Comparison of ENCODE assay signal across 8 cellular contexts in the genomic region with DNA sequence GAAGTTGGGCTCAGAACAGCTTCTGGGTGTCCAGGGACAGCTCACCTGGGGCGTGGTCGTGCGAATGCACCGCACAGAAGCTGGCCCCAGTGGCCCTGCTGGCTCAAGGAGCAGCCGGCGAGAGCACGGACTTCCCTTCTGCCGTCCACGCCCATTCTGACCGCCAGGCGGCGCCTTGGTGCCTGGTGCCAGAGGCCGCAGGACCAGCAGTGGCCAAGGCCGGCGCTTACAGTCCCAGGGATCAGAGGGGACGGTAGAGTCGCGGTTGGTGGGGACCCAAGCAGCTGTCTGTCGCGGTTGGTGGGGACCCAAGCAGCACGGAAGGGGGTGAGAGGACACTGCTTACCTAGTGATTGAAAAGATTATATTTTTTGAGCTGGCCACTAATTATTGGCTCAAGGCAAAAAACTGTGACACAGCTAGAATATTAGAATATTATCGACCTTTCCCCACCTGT.
DNase-seq lines count a peak whose midpoint lies in the region; ATAC-seq and TF ChIP-seq lines count a peak whose summit lies in the region.

No MANE protein-coding gene starts in this region.

- peak; percentile 94 for TF ChIP-seq CTCF in GM12873 (IDR thresholded peaks at IDR 0.05; ENCODE audit: insufficient read depth, low read depth, low read length, missing control alignments)

- no peak for ATAC-seq in GM21367 (IDR thresholded peaks at IDR 0.05; ENCODE audit: unreplicated experiment)

- DNase-seq in NAMALWA (ENCODE audit: low spot score) (peak; percentile 75), medulla oblongata (ENCODE audit: extremely low spot score) (peak; percentile 69), NCI-H1436 (lab: John Stamatoyannopoulos, UW) (no peak)
- DNase-seq in activated CD4-positive, alpha-beta T cell treated with anti-CD3 and anti-CD28 coated beads for 48 hours, result peak; percentile 77
- DNase-seq in effector CD8-positive, alpha-beta T cell (lab: John Stamatoyannopoulos, UW), result peak; percentile 43
- DNase-seq in stimulated activated CD8-positive, alpha-beta memory T cell treated with anti-CD3 and anti-CD28 coated beads, Interleukin-15, amount 100 ng/mL, for 48 hours (ENCODE audit: low read depth in 2 of 2), result peak; percentile 39 to 46
